In the genomic region with DNA sequence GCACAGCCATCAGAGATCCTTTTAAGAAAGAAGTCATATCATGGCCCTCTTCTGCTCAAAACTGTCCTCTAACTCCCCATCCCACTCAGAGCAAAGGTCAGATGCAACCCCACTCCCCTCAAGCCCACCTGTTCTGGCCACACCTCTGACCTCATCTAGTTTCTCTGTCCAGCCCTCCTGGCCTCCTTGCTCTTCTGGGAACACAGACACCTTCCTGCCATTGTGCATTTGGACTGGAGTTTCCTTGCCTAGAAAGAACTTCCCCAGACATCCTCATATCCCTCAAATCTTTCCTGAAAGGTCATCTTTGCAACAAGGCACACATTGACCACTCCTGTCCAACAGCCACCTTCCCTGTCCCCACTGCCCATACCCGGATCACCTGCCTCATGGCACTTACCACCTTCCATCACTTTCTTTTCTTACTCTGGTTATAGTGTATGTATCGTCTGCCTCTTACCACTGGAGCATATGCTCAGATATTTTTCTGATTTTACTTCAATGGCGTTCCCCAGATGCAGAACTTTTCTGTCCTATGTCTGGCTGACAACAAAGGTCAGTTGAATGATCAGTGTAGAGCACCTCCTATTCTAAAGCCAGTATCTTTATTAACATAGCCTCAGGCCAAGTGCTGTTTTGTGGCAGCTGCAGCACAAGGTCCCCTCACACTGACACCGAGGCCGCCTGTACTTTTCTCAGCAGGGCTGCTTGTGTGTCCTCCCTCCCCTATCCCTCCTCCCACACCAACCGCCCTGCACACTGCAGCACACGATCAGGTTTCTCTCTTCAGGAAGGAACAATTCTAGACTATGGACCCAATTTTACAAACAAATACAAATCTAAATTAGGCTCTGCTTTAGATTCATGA, we compare ENCODE assay signal across 15 cellular contexts. TPM values are rescaled to one million over a fixed set of nuclear protein-coding genes. Genes with fewer than 3 reads are reported as not detected.
DNase-seq lines count a peak whose midpoint lies in the region; ATAC-seq and TF ChIP-seq lines count a peak whose summit lies in the region.
"Had no signal": no experiment of that assay in that cellular context is flagged by ENCODE, and none has a peak within 500 bp of the region (broad histone marks: within the 10 kb centered on the region; RNA-seq: fewer than 3 reads in every experiment).

No MANE protein-coding gene starts in this region.

- peak overlapping the region; percentile 90 for H3K4me3 Mint-ChIP-seq in activated naive CD8-positive, alpha-beta T cell treated with anti-CD3 and anti-CD28 coated beads for 36 hours
- peak overlapping the region; percentile 26 for H3K4me3 Mint-ChIP-seq in neural crest cell

- DNase-seq in NCI-H2196 (lab: John Stamatoyannopoulos, UW; ENCODE audit: unreplicated experiment) (peak; percentile 33), NCI-H2196 treated with DMSO at 0.1 percent for 48 hours (lab: John Stamatoyannopoulos, UW; ENCODE audit: unreplicated experiment) (no peak), NCI-H69 (lab: John Stamatoyannopoulos, UW) (peak; percentile 78), neural crest cell (ENCODE audit: low read depth, low spot score) (no peak), NCI-H524 treated with DMSO at 0.1 percent for 48 hours (lab: John Stamatoyannopoulos, UW) (no peak), coronary artery (ENCODE audit: low spot score) (no peak)
- no peak for DNase-seq in activated naive CD8-positive, alpha-beta T cell treated with anti-CD3 and anti-CD28 coated beads for 36 hours
- DNase-seq: DND-41, NCI-H226, Peyer's patch, T1000, upper lobe of right lung had no signal

- peaks cover 36% of the 10 kb centered on the region for H3K4me1 Mint-ChIP-seq in activated naive CD8-positive, alpha-beta T cell treated with anti-CD3 and anti-CD28 coated beads for 36 hours
- peaks cover 26% of the 10 kb centered on the region for H3K4me1 Mint-ChIP-seq in neural crest cell

- no peak for TF ChIP-seq CTCF in neural crest cell (conservative IDR thresholded peaks at IDR 0.05)
- no peak for TF ChIP-seq CTCF in coronary artery (IDR thresholded peaks at IDR 0.05)

- H3K9me3 Mint-ChIP-seq in activated naive CD8-positive, alpha-beta T cell treated with anti-CD3 and anti-CD28 coated beads for 36 hours, result peaks cover 6% of the 10 kb centered on the region
- no peaks in the 10 kb centered on the region for H3K9me3 Mint-ChIP-seq in neural crest cell

- peak overlapping the region; percentile 36 for H3K27ac Mint-ChIP-seq in activated naive CD8-positive, alpha-beta T cell treated with anti-CD3 and anti-CD28 coated beads for 36 hours
- no peak overlapping the region for H3K27ac Mint-ChIP-seq in neural crest cell (ENCODE audit: unreplicated experiment)

- H3K36me3 Mint-ChIP-seq in activated naive CD8-positive, alpha-beta T cell treated with anti-CD3 and anti-CD28 coated beads for 36 hours, result peaks cover 50% of the 10 kb centered on the region
- no peaks in the 10 kb centered on the region for H3K36me3 Mint-ChIP-seq in neural crest cell (ENCODE audit: low read depth)

- ATAC-seq in HG03097 (IDR thresholded peaks at IDR 0.05; ENCODE audit: low FRiP score, unreplicated experiment), result no peak
- ATAC-seq: A549, upper lobe of right lung had no signal

- H3K4me3 ChIP-seq in coronary artery, result no peak overlapping the region
- H3K4me3 ChIP-seq: A549, Peyer's patch, upper lobe of right lung had no signal

- peaks cover 3% of the 10 kb centered on the region for H3K27me3 Mint-ChIP-seq in activated naive CD8-positive, alpha-beta T cell treated with anti-CD3 and anti-CD28 coated beads for 36 hours
- peaks cover 36% of the 10 kb centered on the region for H3K27me3 Mint-ChIP-seq in neural crest cell (ENCODE audit: low read depth)

- no peak overlapping the region for H3K27ac ChIP-seq in coronary artery
- H3K27ac ChIP-seq: A549, KMS-11, upper lobe of right lung had no signal

RNA-seq across cellular contexts. Expression of gene HLA-C, which starts 4.2 kb away (rescaled TPM):
- total RNA-seq in activated naive CD8-positive, alpha-beta T cell treated with anti-CD3 and anti-CD28 coated beads for 36 hours, result 100 to 1,000 TPM; 736 to 755 TPM
- total RNA-seq in neural crest cell, result 70.4 and 72.4 TPM in 2 replicates

Comparison
In these comparisons a context has a peak if more than half of its experiments do, and no peak if none do; other contexts are left out.
1. DNase-seq: peak in NCI-H2196 (single experiment) and NCI-H69 (single experiment); none in NCI-H2196 treated with DMSO at 0.1 percent for 48 hours (single experiment), activated naive CD8-positive, alpha-beta T cell treated with anti-CD3 and anti-CD28 coated beads for 36 hours (single experiment), neural crest cell (single experiment), NCI-H524 treated with DMSO at 0.1 percent for 48 hours (single experiment) and coronary artery (single experiment).
2. RNA of gene HLA-C, which starts 4.2 kb away (total RNA-seq): 736 to 755 TPM in activated naive CD8-positive, alpha-beta T cell treated with anti-CD3 and anti-CD28 coated beads for 36 hours; 70.4 to 72.4 TPM in neural crest cell; every median in the first group is over 10 times any median in the second.